Comparison of ENCODE assay signal across 25 cellular contexts in the genomic region with DNA sequence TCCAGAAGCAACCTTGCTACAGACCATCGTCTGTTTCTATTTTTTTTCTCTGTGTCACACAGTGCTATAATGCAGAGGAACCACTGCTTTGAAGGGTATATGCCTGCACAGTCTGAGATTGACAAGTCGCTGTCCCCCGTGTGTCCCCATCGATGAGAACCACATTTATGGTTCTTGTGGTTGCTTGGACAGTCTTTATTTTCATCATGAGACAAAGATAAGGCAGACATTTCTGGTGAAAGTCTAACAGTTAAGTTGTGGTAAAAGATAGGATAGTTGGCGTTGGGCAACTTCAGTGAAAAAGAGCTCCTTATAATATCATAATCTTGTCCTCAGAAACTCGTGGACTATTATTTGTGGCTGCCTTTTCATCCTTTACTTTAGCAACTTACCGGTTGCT.
"Had no signal": no experiment of that assay in that cellular context is flagged by ENCODE, and none has a peak within 500 bp of the region (broad histone marks: within the 10 kb centered on the region; RNA-seq: fewer than 3 reads in every experiment).

No MANE protein-coding gene starts in this region.

- H3K27ac ChIP-seq: neutrophil, ovary, psoas muscle had no signal

- H3K4me3 ChIP-seq: ovary, psoas muscle had no signal

- H3K4me1 Mint-ChIP-seq: activated naive CD8-positive, alpha-beta T cell treated with anti-CD3 and anti-CD28 coated beads, Interleukin-2, amount 10 ng/mL, durations not matched to agents 7 days and 5 days; memory B cell had no signal

- H3K9me3 Mint-ChIP-seq: activated CD4-positive, alpha-beta memory T cell treated with anti-CD3 and anti-CD28 coated beads, Interleukin-2, amount 10 ng/mL, durations not matched to agents 7 days and 5 days; activated CD4-positive, alpha-beta T cell treated with anti-CD3 and anti-CD28 coated beads, Interleukin-2, amount 10 ng/mL, durations not matched to agents 24 days and 14 days; activated naive CD4-positive, alpha-beta T cell treated with anti-CD3 and anti-CD28 coated beads for 36 hours; activated naive CD8-positive, alpha-beta T cell treated with anti-CD3 and anti-CD28 coated beads, Interleukin-2, amount 10 ng/mL, durations not matched to agents 7 days and 5 days; activated T-cell treated with anti-CD3 and anti-CD28 coated beads, Interleukin-2, amount 50 U/mL, for 72 hours had no signal

- H3K4me1 ChIP-seq: psoas muscle had no signal

- H3K36me3 Mint-ChIP-seq: activated naive CD8-positive, alpha-beta T cell treated with anti-CD3 and anti-CD28 coated beads, Interleukin-2, amount 10 ng/mL, durations not matched to agents 7 days and 5 days; memory B cell had no signal

- H3K27me3 ChIP-seq: ovary had no signal

- DNase-seq: activated CD4-positive, alpha-beta memory T cell treated with anti-CD3 and anti-CD28 coated beads, Interleukin-2, amount 10 ng/mL, durations not matched to agents 7 days and 5 days; activated CD4-positive, alpha-beta T cell treated with anti-CD3 and anti-CD28 coated beads, Interleukin-2, amount 10 ng/mL, durations not matched to agents 24 days and 14 days; activated effector memory CD4-positive, alpha-beta T cell treated with Interleukin-2 at 50 U/mL for 16 hours; activated naive CD4-positive, alpha-beta T cell treated with anti-CD3 and anti-CD28 coated beads for 36 hours; activated naive CD8-positive, alpha-beta T cell treated with anti-CD3 and anti-CD28 coated beads, Interleukin-2, amount 10 ng/mL, durations not matched to agents 7 days and 5 days; activated T-cell treated with anti-CD3 and anti-CD28 coated beads, Interleukin-2, amount 50 U/mL, for 72 hours; amniotic stem cell; cerebellar nuclear complex; dermis blood vessel endothelial cell; effector CD8-positive, alpha-beta T cell; foreskin melanocyte; glutamatergic neuron; hippocampal formation; left cardiac atrium; ovary; psoas muscle; right cardiac atrium; stimulated activated CD4-positive, alpha-beta T cell treated with anti-CD3 and anti-CD28 coated beads, Interleukin-12 subunit alpha, Interleukin-12 subunit beta, amount 100 ng/mL, for 4 hours; stimulated activated CD4-positive, alpha-beta T cell treated with anti-CD3 and anti-CD28 coated beads, Interleukin-4, amount 100 ng/mL, for 4 hours; stimulated activated naive CD8-positive, alpha-beta T cell treated with anti-CD3 and anti-CD28 coated beads, Interleukin-15, Interleukin-2, amounts not matched to agents 100 U/mL and 50 U/mL, for 24 hours; T-helper 1 cell; T-helper 9 cell had no signal

- H3K9me3 ChIP-seq: neutrophil, ovary, psoas muscle had no signal

- H3K27ac Mint-ChIP-seq: activated CD4-positive, alpha-beta memory T cell treated with anti-CD3 and anti-CD28 coated beads, Interleukin-2, amount 10 ng/mL, durations not matched to agents 7 days and 5 days; activated CD4-positive, alpha-beta T cell treated with anti-CD3 and anti-CD28 coated beads, Interleukin-2, amount 10 ng/mL, durations not matched to agents 24 days and 14 days; activated naive CD4-positive, alpha-beta T cell treated with anti-CD3 and anti-CD28 coated beads for 36 hours; activated naive CD8-positive, alpha-beta T cell treated with anti-CD3 and anti-CD28 coated beads, Interleukin-2, amount 10 ng/mL, durations not matched to agents 7 days and 5 days; activated T-cell treated with anti-CD3 and anti-CD28 coated beads, Interleukin-2, amount 50 U/mL, for 72 hours; memory B cell had no signal

- ATAC-seq: activated T-cell treated with anti-CD3 and anti-CD28 coated beads, Interleukin-2, amount 50 U/mL, for 72 hours; psoas muscle; right cardiac atrium; stimulated activated naive CD8-positive, alpha-beta T cell treated with anti-CD3 and anti-CD28 coated beads, Interleukin-15, Interleukin-2, amounts not matched to agents 100 U/mL and 50 U/mL, for 24 hours had no signal

- H3K4me3 Mint-ChIP-seq: activated CD4-positive, alpha-beta memory T cell treated with anti-CD3 and anti-CD28 coated beads, Interleukin-2, amount 10 ng/mL, durations not matched to agents 7 days and 5 days; activated CD4-positive, alpha-beta T cell treated with anti-CD3 and anti-CD28 coated beads, Interleukin-2, amount 10 ng/mL, durations not matched to agents 24 days and 14 days; activated naive CD4-positive, alpha-beta T cell treated with anti-CD3 and anti-CD28 coated beads for 36 hours; activated naive CD8-positive, alpha-beta T cell treated with anti-CD3 and anti-CD28 coated beads, Interleukin-2, amount 10 ng/mL, durations not matched to agents 7 days and 5 days; activated T-cell treated with anti-CD3 and anti-CD28 coated beads, Interleukin-2, amount 50 U/mL, for 72 hours; memory B cell; nephron had no signal

- H3K36me3 ChIP-seq: neutrophil, ovary had no signal
